Comparison of ENCODE assay signal across 17 cellular contexts in genomic region chr11:70278994-70279393, GRCh38. TPM values are rescaled to one million over a fixed set of nuclear protein-coding genes. Genes with fewer than 3 reads are reported as not detected.
DNase-seq lines count a peak whose midpoint lies in the region; ATAC-seq lines count a peak whose summit lies in the region.
"Had no signal": no experiment of that assay in that cellular context is flagged by ENCODE, and none has a peak within 500 bp of the region (broad histone marks: within the 10 kb centered on the region; RNA-seq: fewer than 3 reads in every experiment).

No MANE protein-coding gene starts in this region.

- H3K4me3 ChIP-seq in CD8-positive, alpha-beta memory T cell (ENCODE audit: low read length) = no peak overlapping the region
- H3K4me3 ChIP-seq: SK-N-MC had no signal

- H3K4me1 ChIP-seq in CD8-positive, alpha-beta memory T cell (ENCODE audit: insufficient read depth, low read length) = no peaks in the 10 kb centered on the region
- H3K4me1 ChIP-seq: BE2C had no signal

- no peak for ATAC-seq in T-cell (replicated peaks in 1 of 4)
- ATAC-seq: Panc1 had no signal

- peaks cover 62% of the 10 kb centered on the region for H3K36me3 Mint-ChIP-seq in T-cell
- peaks cover 0 to 79% (median 24%) of the 10 kb centered on the region in 3 donors for H3K36me3 Mint-ChIP-seq in CD8-positive, alpha-beta memory T cell

- POLR2A ChIA-PET in T-cell (lab: Charles Lee) = no interaction called here
- POLR2A ChIA-PET in CD8-positive, alpha-beta memory T cell (lab: Charles Lee) = no interaction called here

- no peaks in the 10 kb centered on the region for H3K27me3 Mint-ChIP-seq in T-cell
- no peaks in the 10 kb centered on the region for H3K27me3 Mint-ChIP-seq in CD8-positive, alpha-beta memory T cell
- H3K27me3 Mint-ChIP-seq: CD4-positive, alpha-beta T cell; IgD-negative memory B cell had no signal

- no peak overlapping the region for H3K27ac ChIP-seq in CD8-positive, alpha-beta memory T cell (ENCODE audit: low read depth, low read length)
- H3K27ac ChIP-seq: SK-N-MC had no signal

- no peaks in the 10 kb centered on the region for H3K9me3 ChIP-seq in CD8-positive, alpha-beta memory T cell (ENCODE audit: low read length)
- H3K9me3 ChIP-seq: BE2C had no signal

- CTCF ChIA-PET in T-cell (lab: Charles Lee) = no interaction called here
- CTCF ChIA-PET in CD8-positive, alpha-beta memory T cell (lab: Charles Lee) = no interaction called here

- no peak overlapping the region for H3K27ac Mint-ChIP-seq in T-cell
- H3K27ac Mint-ChIP-seq in CD8-positive, alpha-beta memory T cell = peak overlapping the region in 1 of 8 donors; percentile 33
- H3K27ac Mint-ChIP-seq: CD4-positive, alpha-beta T cell; IgD-negative memory B cell had no signal

- H3K27me3 ChIP-seq in CD8-positive, alpha-beta memory T cell (ENCODE audit: insufficient read depth, low read length, poor library complexity, severe bottlenecking) = no peaks in the 10 kb centered on the region
- H3K27me3 ChIP-seq: BE2C had no signal

- DNase-seq in anterior cingulate cortex (lab: John Stamatoyannopoulos, UW) = peak in 37 of 58 donors; percentile 8 to 79 (median 37)
- peak; percentile 31 for DNase-seq in globus pallidus (ENCODE audit: low spot score)
- DNase-seq in middle frontal gyrus (ENCODE audit: extremely low spot score, low spot score) = peak; percentile 56
- DNase-seq in NCI-H2171 (lab: John Stamatoyannopoulos, UW) = no peak
- DNase-seq in T-cell = no peak
- DNase-seq in CD8-positive, alpha-beta memory T cell = no peak
- DNase-seq in NCI-H446 treated with DMSO at 0.1 percent for 48 hours (lab: John Stamatoyannopoulos, UW) = no peak
- DNase-seq: BE2C; CD4-positive, alpha-beta T cell; DMS79; HCEC 1CT; NCI-H1105 treated with DMSO at 0.1 percent for 48 hours; NCI-H1694 treated with DMSO at 0.1 percent for 48 hours; NCI-H524 had no signal

- H3K9me3 Mint-ChIP-seq in T-cell = no peaks in the 10 kb centered on the region
- no peaks in the 10 kb centered on the region for H3K9me3 Mint-ChIP-seq in CD8-positive, alpha-beta memory T cell
- H3K9me3 Mint-ChIP-seq: CD4-positive, alpha-beta T cell; IgD-negative memory B cell had no signal

- no peak overlapping the region for H3K4me3 Mint-ChIP-seq in T-cell
- no peak overlapping the region for H3K4me3 Mint-ChIP-seq in CD8-positive, alpha-beta memory T cell
- H3K4me3 Mint-ChIP-seq: CD4-positive, alpha-beta T cell had no signal

- H3K4me1 Mint-ChIP-seq in T-cell = peaks cover 48 to 54% (median 50%) of the 10 kb centered on the region in 3 donors
- peaks cover 46 to 67% (median 64%) of the 10 kb centered on the region in 3 donors for H3K4me1 Mint-ChIP-seq in CD8-positive, alpha-beta memory T cell

- H3K36me3 ChIP-seq in CD8-positive, alpha-beta memory T cell (ENCODE audit: insufficient read depth, low read length) = peaks cover 13% of the 10 kb centered on the region

RNA-seq across cellular contexts. Expression of gene PPFIA1, which starts 8.5 kb away (rescaled TPM):
- total RNA-seq in T-cell = 10 to 100 TPM; 41.0 to 50.7 (median 49.6) TPM
- total RNA-seq in CD8-positive, alpha-beta memory T cell = 10 to 100 TPM; 39.9 to 44.4 TPM
- 18.8 TPM for polyA plus RNA-seq in CD8-positive, alpha-beta memory T cell

Comparison
In these comparisons a context has a peak if more than half of its experiments do, and no peak if none do; other contexts are left out.
1. DNase-seq: peak in anterior cingulate cortex (37 of 58), globus pallidus (single experiment) and middle frontal gyrus (single experiment); none in NCI-H2171 (single experiment), T-cell (0 of 34), CD8-positive, alpha-beta memory T cell (0 of 5) and NCI-H446 treated with DMSO at 0.1 percent for 48 hours (single experiment).